ENCODE assay signal across 8 cellular contexts in genomic region chr1:225467193-225468020, GRCh38. TPM values are rescaled to one million over a fixed set of nuclear protein-coding genes. Genes with fewer than 3 reads are reported as not detected.
DNase-seq lines count a peak whose midpoint lies in the region; ATAC-seq and TF ChIP-seq lines count a peak whose summit lies in the region.

No MANE protein-coding gene starts in this region.

- H3K27ac ChIP-seq in breast epithelium (peak overlapping the region in 1 of 2 donors; percentile 83), aorta (ENCODE audit: low read depth in 1 of 2, low read length in 2 of 2) (no peak overlapping the region)
- H3K27ac ChIP-seq in effector memory CD4-positive, alpha-beta T cell (ENCODE audit: insufficient read depth, low read length, poor library complexity, severe bottlenecking) = peak overlapping the region; percentile 87

- 74 to 79% methylated on average over 26 of the region's 26 CpGs for WGBS in aorta, 2 donors

- no peaks in the 10 kb centered on the region for H3K9me3 Mint-ChIP-seq in MCF 10A (ENCODE audit: unreplicated experiment)

- H3K36me3 Mint-ChIP-seq in MCF 10A (ENCODE audit: insufficient read depth, unreplicated experiment) = no peaks in the 10 kb centered on the region

- CTCF ChIA-PET in MCF 10A (lab: Yijun Ruan, JAX) = interaction anchor here (1.1 to 27.3 kb wide), 5 partner anchors 11 to 511 kb away, joined by 3 to 712 read pairs (median 7); partner anchors contain the start of gene SRP9

- H3K27ac Mint-ChIP-seq in MCF 10A (ENCODE audit: low read depth, unreplicated experiment) = no peak overlapping the region

- no peaks in the 10 kb centered on the region for H3K4me1 ChIP-seq in breast epithelium
- H3K4me1 ChIP-seq in effector memory CD4-positive, alpha-beta T cell (ENCODE audit: control insufficient read depth, insufficient read depth, low read length, poor library complexity, severe bottlenecking) = peaks cover 26% of the 10 kb centered on the region
- H3K4me1 ChIP-seq in aorta (ENCODE audit: control insufficient read depth in 1 of 2, insufficient read depth in 2 of 2, low read length in 2 of 2) = no peaks in the 10 kb centered on the region

- no peaks in the 10 kb centered on the region for H3K27me3 ChIP-seq in breast epithelium
- no peaks in the 10 kb centered on the region for H3K27me3 ChIP-seq in effector memory CD4-positive, alpha-beta T cell (replicated peaks; ENCODE audit: control insufficient read depth, insufficient read depth, low read length, poor library complexity, severe bottlenecking)
- no peaks in the 10 kb centered on the region for H3K27me3 ChIP-seq in aorta (ENCODE audit: control insufficient read depth in 1 of 2, insufficient read depth in 2 of 2, low read length in 1 of 2)

- POLR2A ChIA-PET in MCF 10A (lab: Yijun Ruan, JAX) = interaction anchor here (1.2 to 1.4 kb wide), 2 partner anchors 19 to 300 kb away, joined by 3 to 5 read pairs; no protein-coding TSS in a partner anchor

- peaks cover 24% of the 10 kb centered on the region for H3K4me1 Mint-ChIP-seq in MCF 10A (ENCODE audit: insufficient read depth, unreplicated experiment)

- no peak overlapping the region for H3K4me3 Mint-ChIP-seq in MCF 10A (ENCODE audit: unreplicated experiment)

- intact Hi-C loops in breast epithelium (cut with DNase I; ENCODE audit: low total_unique reads) (no loop called here), MCF 10A (cut with micrococcal nuclease) (no loop called here), aorta (cut with DNase I) (no loop called here)

- peak overlapping the region; percentile 25 to 57 (median 39) for H3K4me3 ChIP-seq in breast epithelium
- H3K4me3 ChIP-seq in effector memory CD4-positive, alpha-beta T cell (ENCODE audit: insufficient read depth, low read depth, low read length, poor library complexity, severe bottlenecking) = peak overlapping the region; percentile 75
- no peak overlapping the region for H3K4me3 ChIP-seq in aorta (ENCODE audit: low read length in 2 of 2)

- no TSS peak for BruUV-seq in MCF 10A (replicated peaks; lab: Mats Ljungman, UMichigan)

- ATAC-seq in HG03571 (IDR thresholded peaks at IDR 0.05; ENCODE audit: unreplicated experiment) (peak; percentile 96), aorta (ENCODE audit: low FRiP score) (peak; percentile 71)

- no peak for TF ChIP-seq CTCF in breast epithelium (IDR thresholded peaks at IDR 0.05)
- no peak for TF ChIP-seq CTCF in MCF 10A (IDR thresholded peaks at IDR 0.05; ENCODE audit: unreplicated experiment)

- no peak for TF ChIP-seq POLR2A in breast epithelium (IDR thresholded peaks at IDR 0.05)

- H3K9me3 ChIP-seq in breast epithelium (no peaks in the 10 kb centered on the region), aorta (ENCODE audit: control insufficient read depth, low read length) (no peaks in the 10 kb centered on the region)
- H3K9me3 ChIP-seq in effector memory CD4-positive, alpha-beta T cell (ENCODE audit: control insufficient read depth, low read length) = no peaks in the 10 kb centered on the region

- no peaks in the 10 kb centered on the region for H3K36me3 ChIP-seq in breast epithelium
- no peaks in the 10 kb centered on the region for H3K36me3 ChIP-seq in effector memory CD4-positive, alpha-beta T cell (ENCODE audit: control insufficient read depth, insufficient read depth, low read length)
- no peaks in the 10 kb centered on the region for H3K36me3 ChIP-seq in aorta (ENCODE audit: control insufficient read depth in 1 of 2, insufficient read depth in 2 of 2, low read length in 1 of 2)

- no peaks in the 10 kb centered on the region for H3K27me3 Mint-ChIP-seq in MCF 10A (ENCODE audit: insufficient read depth, unreplicated experiment)

- no peak for DNase-seq in breast epithelium (ENCODE audit: low spot score in 2 of 2)
- no peak for DNase-seq in MCF 10A (ENCODE audit: unreplicated experiment)
- peak; percentile 73 to 74 for DNase-seq in activated CD4-positive, alpha-beta T cell treated with anti-CD3 and anti-CD28 coated beads for 4 hours
- DNase-seq in effector memory CD4-positive, alpha-beta T cell = peak; percentile 65 to 74 (median 72)
- peak; percentile 45 for DNase-seq in pulmonary artery endothelial cell (ENCODE audit: low read depth, low spot score)
- peak; percentile 78 to 90 for DNase-seq in aorta
- DNase-seq in NCI-H446 (lab: John Stamatoyannopoulos, UW) = no peak

RNA-seq across cellular contexts. Expression of gene LBR, which starts 39.6 kb away (rescaled TPM):
- 10 to 100 TPM; 20.3 to 36.1 (median 29.6) TPM for total RNA-seq in breast epithelium
- total RNA-seq in MCF 10A (2022) = 98.5 and 106 TPM in 2 replicates
- total RNA-seq in pulmonary artery endothelial cell = 73.9 and 123 TPM in 2 replicates
- total RNA-seq in aorta = 10 to 100 TPM; 42.2 to 48.4 TPM
- polyA plus RNA-seq in aorta = 10 to 100 TPM in 1 of 2 donors, 1 to 10 TPM in 1; 8.5 to 16.2 TPM

Comparison
In these comparisons a context has a peak if more than half of its experiments do, and no peak if none do; other contexts are left out.
1. DNase-seq: peak in activated CD4-positive, alpha-beta T cell treated with anti-CD3 and anti-CD28 coated beads for 4 hours (2 of 2), effector memory CD4-positive, alpha-beta T cell (3 of 3), pulmonary artery endothelial cell (single experiment) and aorta (2 of 2); none in breast epithelium (0 of 2), MCF 10A (single experiment) and NCI-H446 (0 of 2).
2. H3K4me3 ChIP-seq: peak in breast epithelium (3 of 3) and effector memory CD4-positive, alpha-beta T cell (single experiment); none in aorta (0 of 2).